In the genomic region with DNA sequence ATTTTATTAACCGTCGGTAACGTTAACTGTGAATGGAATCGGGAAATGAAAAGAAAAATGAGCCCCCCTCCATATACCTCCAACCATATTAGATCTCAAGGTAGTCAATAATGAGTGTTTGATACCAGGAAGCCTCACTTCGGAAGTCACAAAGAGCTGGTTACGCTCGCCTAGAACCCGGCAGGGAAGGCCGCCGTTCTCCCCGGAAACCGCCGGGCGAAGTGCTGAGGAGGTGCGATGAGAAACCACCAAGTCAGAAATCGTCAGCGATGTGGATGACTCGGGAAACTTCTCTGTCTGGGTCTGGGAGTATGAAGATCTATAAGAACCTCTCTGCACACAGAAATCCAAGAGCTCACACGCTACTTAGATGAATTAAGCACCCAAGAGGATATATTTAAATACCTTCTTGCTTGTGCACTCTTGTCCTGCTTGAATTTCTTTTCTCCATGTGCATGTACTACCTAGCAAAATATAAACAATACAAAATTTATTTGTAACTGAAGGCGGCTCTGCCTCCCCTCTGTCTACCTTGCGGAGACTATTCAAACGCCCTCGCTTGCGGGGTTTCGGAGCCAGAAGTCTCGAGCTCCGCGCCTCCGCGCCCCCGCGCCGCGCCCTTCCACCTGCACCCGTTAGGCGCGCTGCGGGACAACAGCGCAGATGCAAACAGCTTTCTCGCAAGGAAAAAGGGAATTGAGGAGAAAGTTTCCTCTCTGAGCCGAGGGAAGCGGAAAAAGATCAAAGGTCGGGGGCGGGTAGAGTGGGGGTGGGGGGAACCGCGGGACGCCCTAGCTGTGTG, we compare ENCODE assay signal across 1 cellular context.
TF ChIP-seq lines count a peak whose summit lies in the region.

No MANE protein-coding gene starts in this region.

TF ChIP-seq in H1, 55 proteins besides CTCF, POLR2A, EP300 and RAD21:
- TF ChIP-seq SUZ12 (IDR thresholded peaks at IDR 0.05; ENCODE audit: low read length) (peak; percentile 87), BCL11A (IDR thresholded peaks at IDR 0.05; ENCODE audit: low read depth in 2 of 2, low read length in 2 of 2) (no peak), RNF2 (IDR thresholded peaks at IDR 0.05; ENCODE audit: borderline replicate concordance, low read depth, low read length, missing control alignments, poor library complexity, severe bottlenecking) (peak; percentile 57), EGR1 (IDR thresholded peaks at IDR 0.05; ENCODE audit: borderline replicate concordance, low read depth, low read length) (peak; percentile 51; the same call in 1 of the 2 replicates), EZH2 (IDR thresholded peaks at IDR 0.05; ENCODE audit: low read depth, low read length, severe bottlenecking) (peak; percentile 92), POLR2AphosphoS5 (IDR thresholded peaks at IDR 0.05; ENCODE audit: low read depth, low read length) (no peak), SIX5 (IDR thresholded peaks at IDR 0.05; ENCODE audit: low read depth, low read length) (no peak)
- TF ChIP-seq, protein P1, sequence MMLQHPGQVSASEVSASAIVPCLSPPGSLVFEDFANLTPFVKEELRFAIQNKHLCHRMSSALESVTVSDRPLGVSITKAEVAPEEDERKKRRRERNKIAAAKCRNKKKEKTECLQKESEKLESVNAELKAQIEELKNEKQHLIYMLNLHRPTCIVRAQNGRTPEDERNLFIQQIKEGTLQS (IDR thresholded peaks at IDR 0.05; ENCODE audit: insufficient read depth, low read depth, low read length): no peak
- TF ChIP-seq, protein P2, sequence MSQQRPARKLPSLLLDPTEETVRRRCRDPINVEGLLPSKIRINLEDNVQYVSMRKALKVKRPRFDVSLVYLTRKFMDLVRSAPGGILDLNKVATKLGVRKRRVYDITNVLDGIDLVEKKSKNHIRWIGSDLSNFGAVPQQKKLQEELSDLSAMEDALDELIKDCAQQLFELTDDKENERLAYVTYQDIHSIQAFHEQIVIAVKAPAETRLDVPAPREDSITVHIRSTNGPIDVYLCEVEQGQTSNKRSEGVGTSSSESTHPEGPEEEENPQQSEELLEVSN (IDR thresholded peaks at IDR 0.05): no peak
